Comparison of ENCODE assay signal across 5 cellular contexts in genomic region chr7:76018520-76018919, GRCh38. TPM values are rescaled to one million over a fixed set of nuclear protein-coding genes. Genes with fewer than 3 reads are reported as not detected.
DNase-seq lines count a peak whose midpoint lies in the region; ATAC-seq, FAIRE-seq and TF ChIP-seq lines count a peak whose summit lies in the region.
"Not testable (repeated sequence)": the region's sequence is repeated elsewhere in the genome, so short reads cannot be mapped to it uniquely, and the experiment has no call there.

No MANE protein-coding gene starts in this region.

- intact Hi-C loops in OCI-LY7 (cut with micrococcal nuclease; ENCODE audit: unreplicated experiment); K562 (cut with micrococcal nuclease); Right ventricle myocardium superior (cut with DNase I): not testable (repeated sequence)

- H3K9me1 ChIP-seq in K562 (ENCODE audit: control insufficient read depth, insufficient read depth, low read length): not testable (repeated sequence)

- in situ Hi-C loops in K562 (cut with MboI): loop anchor here (25.0 kb wide), 1 partner anchor 581 kb away; no protein-coding TSS in a partner anchor

- H3K27me3 ChIP-seq in K562 (ENCODE audit: control insufficient read depth in 2 of 2, insufficient read depth in 2 of 2, low read length in 2 of 2): not testable (repeated sequence)

- BruUV-seq in OCI-LY7 (replicated peaks; lab: Mats Ljungman, UMichigan): TSS peak; percentile 51
- not testable (repeated sequence) for BruUV-seq in K562 (replicated peaks; lab: Mats Ljungman, UMichigan)

- not testable (repeated sequence) for TF ChIP-seq EP300 in K562 (IDR thresholded peaks at IDR 0.05; ENCODE audit: low read length)

- H3K9ac ChIP-seq in K562 (ENCODE audit: insufficient read depth in 1 of 2, low read depth in 2 of 2, low read length in 2 of 2): not testable (repeated sequence)

- not testable (repeated sequence) for H4K20me1 ChIP-seq in OCI-LY7 (ENCODE audit: insufficient read depth, low read length); K562 (replicated peaks; ENCODE audit: control insufficient read depth, insufficient read depth, low read length)

- DNase-seq in OCI-LY7 (ENCODE audit: low spot score); K562 (ENCODE audit: extremely low read depth in 1 of 4, low spot score in 3 of 4): not testable (repeated sequence)
- peak; percentile 9 for DNase-seq in Right ventricle myocardium superior

- FAIRE-seq in K562 (lab: Jason Lieb, UNC): not testable (repeated sequence)

- ATAC-seq in K562; Right ventricle myocardium superior (ENCODE audit: poor library complexity): not testable (repeated sequence)
- peak; percentile 53 for ATAC-seq in esophagus mucosa

- H2AFZ ChIP-seq in OCI-LY7 (ENCODE audit: low read length); K562 (ENCODE audit: low read depth, low read length): not testable (repeated sequence)

- WGBS in K562 (ENCODE audit: insufficient coverage, low coverage, missing lambda C conversion rate): 88% methylated on average over 4 of the region's 4 CpGs

- CTCF ChIA-PET in HEK293 (lab: Yijun Ruan, JAX) (interaction anchor here (0.6 to 4.7 kb wide), 4 partner anchors 28 to 460 kb away, joined by 3 to 86 read pairs (median 4); no protein-coding TSS in a partner anchor), K562 (lab: Yijun Ruan, JAX; ENCODE audit: low intra/inter-chr PET ratio) (interaction anchor here (0.7 kb wide), 1 partner anchor 152 kb away, joined by 6 read pairs; no protein-coding TSS in a partner anchor)
- CTCF ChIA-PET in OCI-LY7 (lab: Charles Lee; ENCODE audit: unreplicated experiment): not testable (repeated sequence)

- POLR2A ChIA-PET in HEK293 (lab: Yijun Ruan, JAX): interaction anchor here (0.6 kb wide), 1 partner anchor 14 kb away, joined by 4 read pairs; no protein-coding TSS in a partner anchor
- POLR2A ChIA-PET in OCI-LY7 (lab: Charles Lee); K562 (lab: Yijun Ruan, JAX): not testable (repeated sequence)

- H3K9me2 ChIP-seq in OCI-LY7 (ENCODE audit: insufficient read depth, low read length): not testable (repeated sequence)

- not testable (repeated sequence) for H3K27ac ChIP-seq in HEK293 (ENCODE audit: extremely low read depth, low read depth, low read length); OCI-LY7 (ENCODE audit: low read depth, low read length, poor library complexity, severe bottlenecking); K562 (ENCODE audit: extremely low read depth, low read depth, low read length)

- not testable (repeated sequence) for H3K4me3 ChIP-seq in HEK293 (ENCODE audit: low read depth, low read length); OCI-LY7 (ENCODE audit: low read depth, low read length, poor library complexity, severe bottlenecking); K562

- not testable (repeated sequence) for TF ChIP-seq RAD21 in K562 (CRISPR knock-in tag; conservative IDR thresholded peaks at IDR 0.05 in 1 of 2, IDR thresholded peaks at IDR 0.05 in 1 of 2)

- not testable (repeated sequence) for TF ChIP-seq POLR2A in K562 (conservative IDR thresholded peaks at IDR 0.05)

- not testable (repeated sequence) for H3K9me3 ChIP-seq in HEK293 (ENCODE audit: control insufficient read depth, insufficient read depth, low read depth, low read length); OCI-LY7 (ENCODE audit: low read length); K562 (replicated peaks; ENCODE audit: control insufficient read depth, insufficient read depth, low read depth, low read length)

- H3K4me2 ChIP-seq in OCI-LY7 (ENCODE audit: low read length); K562 (ENCODE audit: insufficient read depth, low read length): not testable (repeated sequence)

- H3K36me3 ChIP-seq in HEK293 (ENCODE audit: control insufficient read depth in 2 of 2, insufficient read depth in 1 of 2, low read length in 2 of 2) (peaks cover 23 to 32% of the 10 kb centered on the region in 2 experiments; a peak in 2 of 3 replicates), K562 (ENCODE audit: control insufficient read depth, insufficient read depth, low read length) (peaks cover 35% of the 10 kb centered on the region)
- H3K36me3 ChIP-seq in OCI-LY7 (ENCODE audit: insufficient read depth, low read length): not testable (repeated sequence)

- not testable (repeated sequence) for H3K79me2 ChIP-seq in OCI-LY7 (ENCODE audit: insufficient read depth, low read depth, low read length); K562 (ENCODE audit: control insufficient read depth, insufficient read depth, low read length)

- TF ChIP-seq CTCF in HEK293 (tag by site-specific recombination; IDR thresholded peaks at IDR 0.05); OCI-LY7 (conservative IDR thresholded peaks at IDR 0.05; ENCODE audit: low read length); K562 (IDR thresholded peaks at IDR 0.05 in 2 of 3, conservative IDR thresholded peaks at IDR 0.05 in 1 of 3; ENCODE audit: insufficient read depth in 2 of 3, low read depth in 1 of 3, low read length in 3 of 3): not testable (repeated sequence)

- not testable (repeated sequence) for H3K4me1 ChIP-seq in HEK293 (ENCODE audit: control insufficient read depth, insufficient read depth, low read length); OCI-LY7 (ENCODE audit: insufficient read depth, low read length, poor library complexity, severe bottlenecking); K562 (replicated peaks in 1 of 2; ENCODE audit: control insufficient read depth in 2 of 2, insufficient read depth in 2 of 2, low read length in 2 of 2)

RNA-seq across cellular contexts. Expression of gene TMEM120A, which starts 24.1 kb away (rescaled TPM):
- total RNA-seq in OCI-LY7 (2014; rRNA removed; shearing (Covaris generic)): 12.4 and 18.1 TPM in 2 replicates
- total RNA-seq in OCI-LY7 (2022) (22.1 and 23.0 TPM in 2 replicates), K562 (2014; rRNA removed) (22.4 and 22.9 TPM in 2 replicates), K562 (2014; rRNA removed; fragmentation: Illumina TruSeq; extraction: Trizol) (19.5 and 19.6 TPM in 2 replicates), K562 (2015; rRNA removed; fragmentation: Illumina TruSeq; extraction: Trizol) (13.6 and 17.4 TPM in 2 replicates), K562 (2021) (33.8 and 36.4 TPM in 2 replicates), esophagus mucosa (33.9 TPM), Right ventricle myocardium superior (90.7 TPM)
- total RNA-seq in K562 (2011; cell fraction: chromatin; rRNA removed; ENCODE audit: low replicate concordance): 42.3 and 121 TPM in 2 replicates
- 148 and 154 TPM in 2 replicates for total RNA-seq in K562 (2011; cell fraction: nucleolus; rRNA removed)
- 96.3 and 113 TPM in 2 replicates for total RNA-seq in K562 (2011; cell fraction: nucleoplasm; rRNA removed)
- polyA plus RNA-seq in K562 (2011; rRNA removed) (90.2 and 90.5 TPM in 2 replicates), K562 (2014; fragmentation: Illumina TruSeq; extraction: Trizol) (32.1 and 39.5 TPM in 2 replicates), K562 (2014; fragmentation: Nextera tagmentation; extraction: Ambion mirVana) (1 to 10 TPM; 2.3 to 8.3 TPM), K562 (2014; rRNA removed) (33.5 and 43.5 TPM in 2 replicates)
- 62.7 and 83.5 TPM in 2 replicates for polyA plus RNA-seq in K562 (2011; cell fraction: cytosol; rRNA removed)
- polyA plus RNA-seq in K562 (2011; cell fraction: nucleus; rRNA removed): 144 and 164 TPM in 2 replicates
- polyA plus RNA-seq in K562 (2012): 29.1 and 72.7 TPM in 2 replicates
- polyA minus RNA-seq in K562 (2011; rRNA and poly(A)+ RNA removed): 60.9 and 82.0 TPM in 2 replicates
- polyA minus RNA-seq in K562 (2011; cell fraction: cytosol; rRNA and poly(A)+ RNA removed): 20.2 and 33.1 TPM in 2 replicates
- polyA minus RNA-seq in K562 (2011; cell fraction: nucleus; rRNA and poly(A)+ RNA removed): 16.0 and 22.0 TPM in 2 replicates

RNA-seq across cellular contexts. Expression of gene STYXL1, which starts 29.3 kb away (rescaled TPM):
- 19.4 and 27.6 TPM in 2 replicates for total RNA-seq in OCI-LY7 (2014; rRNA removed; shearing (Covaris generic))
- total RNA-seq in OCI-LY7 (2022) (37.4 and 40.9 TPM in 2 replicates), K562 (2014; rRNA removed) (43.2 and 60.0 TPM in 2 replicates), K562 (2014; rRNA removed; fragmentation: Illumina TruSeq; extraction: Trizol) (57.2 and 59.2 TPM in 2 replicates), K562 (2015; rRNA removed; fragmentation: Illumina TruSeq; extraction: Trizol) (44.8 and 54.9 TPM in 2 replicates), K562 (2021) (44.3 and 50.0 TPM in 2 replicates), esophagus mucosa (37.6 TPM), Right ventricle myocardium superior (21.4 TPM)
- 44.2 and 67.1 TPM in 2 replicates for total RNA-seq in K562 (2011; cell fraction: chromatin; rRNA removed; ENCODE audit: low replicate concordance)
- 24.7 and 30.0 TPM in 2 replicates for total RNA-seq in K562 (2011; cell fraction: nucleolus; rRNA removed)
- total RNA-seq in K562 (2011; cell fraction: nucleoplasm; rRNA removed): 32.7 and 33.7 TPM in 2 replicates
- polyA plus RNA-seq in K562 (2011; rRNA removed) (56.6 and 97.2 TPM in 2 replicates), K562 (2014; fragmentation: Illumina TruSeq; extraction: Trizol) (72.2 and 82.7 TPM in 2 replicates), K562 (2014; fragmentation: Nextera tagmentation; extraction: Ambion mirVana) (10 to 100 TPM; 36.5 to 49.7 TPM), K562 (2014; rRNA removed) (49.9 and 67.4 TPM in 2 replicates)
- polyA plus RNA-seq in K562 (2011; cell fraction: cytosol; rRNA removed): 86.0 and 101 TPM in 2 replicates
- polyA plus RNA-seq in K562 (2011; cell fraction: nucleus; rRNA removed): 42.8 and 52.4 TPM in 2 replicates
- 57.5 and 77.9 TPM in 2 replicates for polyA plus RNA-seq in K562 (2012)
- 34.7 and 51.8 TPM in 2 replicates for polyA minus RNA-seq in K562 (2011; rRNA and poly(A)+ RNA removed)
- 15.0 and 17.0 TPM in 2 replicates for polyA minus RNA-seq in K562 (2011; cell fraction: cytosol; rRNA and poly(A)+ RNA removed)
- 10.6 and 12.0 TPM in 2 replicates for polyA minus RNA-seq in K562 (2011; cell fraction: nucleus; rRNA and poly(A)+ RNA removed)

RNA-seq across cellular contexts. Expression of gene MDH2, which starts 29.4 kb away (rescaled TPM):
- 110 and 155 TPM in 2 replicates for total RNA-seq in OCI-LY7 (2014; rRNA removed; shearing (Covaris generic))
- total RNA-seq in OCI-LY7 (2022) (253 and 263 TPM in 2 replicates), K562 (2014; rRNA removed) (300 and 442 TPM in 2 replicates), K562 (2014; rRNA removed; fragmentation: Illumina TruSeq; extraction: Trizol) (153 and 164 TPM in 2 replicates), K562 (2015; rRNA removed; fragmentation: Illumina TruSeq; extraction: Trizol) (216 and 230 TPM in 2 replicates), K562 (2021) (671 and 701 TPM in 2 replicates), esophagus mucosa (204 TPM), Right ventricle myocardium superior (639 TPM)
- 150 and 286 TPM in 2 replicates for total RNA-seq in K562 (2011; cell fraction: chromatin; rRNA removed; ENCODE audit: low replicate concordance)
- 194 and 214 TPM in 2 replicates for total RNA-seq in K562 (2011; cell fraction: nucleolus; rRNA removed)
- 176 and 210 TPM in 2 replicates for total RNA-seq in K562 (2011; cell fraction: nucleoplasm; rRNA removed)
- polyA plus RNA-seq in K562 (2011; rRNA removed) (106 and 358 TPM in 2 replicates), K562 (2014; fragmentation: Illumina TruSeq; extraction: Trizol) (509 and 570 TPM in 2 replicates), K562 (2014; fragmentation: Nextera tagmentation; extraction: Ambion mirVana) (100 to 1,000 TPM; 242 to 411 TPM), K562 (2014; rRNA removed) (211 and 216 TPM in 2 replicates)
- polyA plus RNA-seq in K562 (2011; cell fraction: cytosol; rRNA removed): 156 and 243 TPM in 2 replicates
- 190 and 250 TPM in 2 replicates for polyA plus RNA-seq in K562 (2011; cell fraction: nucleus; rRNA removed)
- polyA plus RNA-seq in K562 (2012): 435 and 724 TPM in 2 replicates
- 101 and 153 TPM in 2 replicates for polyA minus RNA-seq in K562 (2011; rRNA and poly(A)+ RNA removed)
- polyA minus RNA-seq in K562 (2011; cell fraction: cytosol; rRNA and poly(A)+ RNA removed): 389 and 497 TPM in 2 replicates
- 67.3 and 93.9 TPM in 2 replicates for polyA minus RNA-seq in K562 (2011; cell fraction: nucleus; rRNA and poly(A)+ RNA removed)
